Comparison of ENCODE assay signal across 8 cellular contexts in the genomic region with DNA sequence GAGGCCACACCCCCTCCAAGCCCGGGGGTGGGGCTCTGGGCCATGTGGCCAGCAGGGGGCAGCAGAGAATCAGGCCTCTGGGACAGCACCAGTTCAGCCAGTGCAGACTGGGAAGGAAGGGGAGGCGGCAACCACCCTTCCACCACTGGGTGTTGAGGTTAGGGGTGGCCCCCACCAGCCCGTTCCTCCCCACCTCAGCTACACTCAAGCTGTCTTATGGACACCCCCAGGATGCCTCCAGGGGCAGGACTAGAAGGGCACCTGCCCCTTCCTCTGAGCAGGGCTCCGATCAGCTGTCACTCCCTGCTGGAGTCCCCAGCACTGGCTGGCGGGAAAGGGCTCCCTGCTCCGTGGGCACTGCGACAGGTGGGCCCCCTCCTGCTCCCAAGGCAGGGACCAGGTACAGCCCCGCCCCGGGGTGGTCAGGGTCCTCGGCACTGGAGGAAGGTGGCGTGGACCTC. TPM values are rescaled to one million over a fixed set of nuclear protein-coding genes. Genes with fewer than 3 reads are reported as not detected.
DNase-seq lines count a peak whose midpoint lies in the region; ATAC-seq and TF ChIP-seq lines count a peak whose summit lies in the region.

No MANE protein-coding gene starts in this region.

- ATAC-seq in GM21529 (IDR thresholded peaks at IDR 0.05; ENCODE audit: unreplicated experiment), result peak; percentile 97
- ATAC-seq in HG03439 (IDR thresholded peaks at IDR 0.05; ENCODE audit: unreplicated experiment), result no peak

- peaks cover 7% of the 10 kb centered on the region for H3K36me3 ChIP-seq in GM06990 (ENCODE audit: control insufficient read depth, insufficient read depth, low read length)

- peak; percentile 99 for TF ChIP-seq CTCF in GM06990 (IDR thresholded peaks at IDR 0.05; ENCODE audit: insufficient read depth, low read length, poor library complexity, severe bottlenecking)

- no peaks in the 10 kb centered on the region for H3K27me3 ChIP-seq in GM06990 (replicated peaks; ENCODE audit: control insufficient read depth, insufficient read depth, low read length)

- no peak overlapping the region for H3K4me3 ChIP-seq in GM06990 (replicated peaks; ENCODE audit: low read depth, low read length)
- H3K4me3 ChIP-seq in Jurkat, Clone E6-1 (ENCODE audit: low read length), result no peak overlapping the region

- DNase-seq in GM06990 (ENCODE audit: extremely low read depth, insufficient read length) (peak; percentile 76), T-helper 9 cell (peak; percentile 94), anterior cingulate cortex (lab: John Stamatoyannopoulos, UW) (peak in 56 of 58 donors; percentile 37 to 93 (median 70)), hepatic stellate cell (ENCODE audit: low spot score) (peak; percentile 98), smooth muscle cell of the brain vasculature (ENCODE audit: low read depth, low spot score) (peak; percentile 49)
- peak; percentile 20 for DNase-seq in Jurkat, Clone E6-1 (ENCODE audit: low read depth, low spot score)

RNA-seq across cellular contexts. Expression of gene KATNB1, which starts 21.8 kb away (rescaled TPM):
- polyA plus RNA-seq in Jurkat, Clone E6-1 (2012; ENCODE audit: insufficient read depth, insufficient read length), result 45.6 TPM

RNA-seq across cellular contexts. Expression of gene KIFC3, which starts 44.9 kb away (rescaled TPM):
- polyA plus RNA-seq in Jurkat, Clone E6-1 (2012; ENCODE audit: insufficient read depth, insufficient read length), result 2.4 TPM

Comparison
In these comparisons a context has a peak if more than half of its experiments do, and no peak if none do; other contexts are left out.
1. DNase-seq: peak in every context shown above with its lines; median percentile 98 in hepatic stellate cell; 94 in T-helper 9 cell; 76 in GM06990; 70 in anterior cingulate cortex; 49 in smooth muscle cell of the brain vasculature; 20 in Jurkat, Clone E6-1.